ENCODE assay signal across 9 cellular contexts in genomic region chr1:46133946-46134345, GRCh38. TPM values are rescaled to one million over a fixed set of nuclear protein-coding genes. Genes with fewer than 3 reads are reported as not detected.
A peak's percentile ranks its signal among the peaks of the same experiment; 100 is the strongest.
DNase-seq lines count a peak whose midpoint lies in the region; ATAC-seq and TF ChIP-seq lines count a peak whose summit lies in the region.
"Had no signal": no experiment of that assay in that cellular context is flagged by ENCODE, and none has a peak within 500 bp of the region (broad histone marks: within the 10 kb centered on the region; RNA-seq: fewer than 3 reads in every experiment).

No MANE protein-coding gene starts in this region.

- intact Hi-C loops in Panc1 (cut with micrococcal nuclease; ENCODE audit: unreplicated experiment) = no loop called here

- TF ChIP-seq CTCF in Panc1 (IDR thresholded peaks at IDR 0.05) (no peak), hepatocyte (IDR thresholded peaks at IDR 0.05; ENCODE audit: poor library complexity) (no peak), thoracic aorta (IDR thresholded peaks at IDR 0.05) (no peak)

- peak overlapping the region; percentile 93 for H3K4me3 Mint-ChIP-seq in activated T-cell treated with anti-CD3 and anti-CD28 coated beads, Interleukin-2, amount 50 U/mL, for 4 hours

- DNase-seq in activated T-cell treated with anti-CD3 and anti-CD28 coated beads, Interleukin-2, amount 50 U/mL, for 4 hours = no peak
- DNase-seq in activated T-cell treated with anti-CD3 and anti-CD28 coated beads, Interleukin-2, amount 50 U/mL, for 48 hours = no peak
- DNase-seq in Panc1 (ENCODE audit: low read depth, low spot score) (no peak), hepatocyte (ENCODE audit: low spot score) (no peak), thoracic aorta (ENCODE audit: low spot score) (no peak), A172 (ENCODE audit: low spot score) (no peak), SKM-1 treated with dmso at 0.1 percent for 144 hours (lab: John Stamatoyannopoulos, UW; ENCODE audit: unreplicated experiment) (no peak)

- H3K4me2 ChIP-seq in hepatocyte = peak overlapping the region; percentile 79

- H4K20me1 ChIP-seq in hepatocyte (ENCODE audit: insufficient read depth, poor library complexity, severe bottlenecking) = no peaks in the 10 kb centered on the region

- no peaks in the 10 kb centered on the region for H3K9me3 Mint-ChIP-seq in activated T-cell treated with anti-CD3 and anti-CD28 coated beads, Interleukin-2, amount 50 U/mL, for 4 hours

- CTCF ChIA-PET in Panc1 (lab: Charles Lee) = no interaction called here

- H3K27ac ChIP-seq in Panc1 (ENCODE audit: low read length) (peak overlapping the region; percentile 98), hepatocyte (peak overlapping the region; percentile 80), thoracic aorta (peak overlapping the region; percentile 85 to 98)

- no peak for ATAC-seq in activated T-cell treated with anti-CD3 and anti-CD28 coated beads, Interleukin-2, amount 50 U/mL, for 4 hours
- ATAC-seq in Panc1 (no peak), thoracic aorta (ENCODE audit: insufficient number of reproducible peaks, low FRiP score, low read depth) (no peak), GM21423 (IDR thresholded peaks at IDR 0.05; ENCODE audit: unreplicated experiment) (no peak)

- H3K27me3 ChIP-seq in Panc1 (ENCODE audit: control insufficient read depth, insufficient read depth, low read length) = no peaks in the 10 kb centered on the region
- H3K27me3 ChIP-seq in hepatocyte = no peaks in the 10 kb centered on the region
- no peaks in the 10 kb centered on the region for H3K27me3 ChIP-seq in thoracic aorta (replicated peaks; ENCODE audit: insufficient read depth)

- H2AFZ ChIP-seq in hepatocyte = no peak overlapping the region

- H3K4me3 ChIP-seq in Panc1 (ENCODE audit: low read depth in 2 of 2, low read length in 2 of 2) = peak overlapping the region; percentile 96 to 99
- H3K4me3 ChIP-seq in hepatocyte = no peak overlapping the region
- H3K4me3 ChIP-seq in thoracic aorta = no peak overlapping the region

- POLR2A ChIA-PET in Panc1 (lab: Charles Lee) = no interaction called here

- peaks cover 21% of the 10 kb centered on the region for H3K4me1 ChIP-seq in Panc1 (ENCODE audit: control insufficient read depth, insufficient read depth, low read length)
- no peaks in the 10 kb centered on the region for H3K4me1 ChIP-seq in hepatocyte (ENCODE audit: insufficient read depth)
- peaks cover 8 to 46% of the 10 kb centered on the region in 2 donors for H3K4me1 ChIP-seq in thoracic aorta (ENCODE audit: control insufficient read depth in 1 of 2, low read depth in 2 of 2)

- in situ Hi-C loops in Panc1 (cut with HindIII; ENCODE audit: low pct_unique_long_range_greater_than_20kb, low sequenced_read_pairs) = no loop called here

- peaks cover 24% of the 10 kb centered on the region for H3K79me2 ChIP-seq in hepatocyte

- peaks cover 25% of the 10 kb centered on the region for H3K4me1 Mint-ChIP-seq in activated T-cell treated with anti-CD3 and anti-CD28 coated beads, Interleukin-2, amount 50 U/mL, for 4 hours (ENCODE audit: low read depth)

- no peaks in the 10 kb centered on the region for H3K9me2 ChIP-seq in hepatocyte (replicated peaks; ENCODE audit: insufficient read depth)

- H3K9me3 ChIP-seq in Panc1 (ENCODE audit: control insufficient read depth, insufficient read depth, low read depth, low read length) = no peaks in the 10 kb centered on the region
- no peaks in the 10 kb centered on the region for H3K9me3 ChIP-seq in hepatocyte (ENCODE audit: low read depth)
- H3K9me3 ChIP-seq in thoracic aorta = no peaks in the 10 kb centered on the region

- no TSS peak for BruUV-seq in Panc1 (replicated peaks; lab: Mats Ljungman, UMichigan)

- no peaks in the 10 kb centered on the region for H3K36me3 Mint-ChIP-seq in activated T-cell treated with anti-CD3 and anti-CD28 coated beads, Interleukin-2, amount 50 U/mL, for 4 hours (ENCODE audit: insufficient read depth)

- peaks cover 29% of the 10 kb centered on the region for H3K27me3 Mint-ChIP-seq in activated T-cell treated with anti-CD3 and anti-CD28 coated beads, Interleukin-2, amount 50 U/mL, for 4 hours (ENCODE audit: low read depth)

- WGBS in hepatocyte (ENCODE audit: low lambda C conversion rate, missing lambda C conversion rate) = 71% methylated on average over 2 of the region's 2 CpGs

- H3K36me3 ChIP-seq in Panc1 (ENCODE audit: control insufficient read depth, insufficient read depth, low read length) (no peaks in the 10 kb centered on the region), hepatocyte (replicated peaks; ENCODE audit: insufficient read depth, low read depth) (no peaks in the 10 kb centered on the region), thoracic aorta (no peaks in the 10 kb centered on the region)

RNA-seq across cellular contexts. Expression of gene PIK3R3, which starts 1.5 kb away (rescaled TPM):
- 1 to 10 TPM; 1.3 to 1.7 (median 1.6) TPM for total RNA-seq in activated T-cell treated with anti-CD3 and anti-CD28 coated beads, Interleukin-2, amount 50 U/mL, for 4 hours
- total RNA-seq in Panc1 (2021; ENCODE audit: unreplicated experiment) (36.3 TPM), hepatocyte (16.8 and 18.9 TPM in 2 replicates), thoracic aorta (10 to 100 TPM in 1 of 2 donors, 1 to 10 TPM in 1; 9.5 to 30.1 TPM)
- 11.3 TPM for polyA plus RNA-seq in Panc1 (2012; ENCODE audit: insufficient read length)
- polyA plus RNA-seq in hepatocyte = 8.4 and 9.9 TPM in 2 replicates
- 9.2 and 11.2 TPM in 2 replicates for total RNA-seq in A172 (2014; rRNA removed; shearing (Covaris generic))

RNA-seq across cellular contexts. Expression of gene TSPAN1, which starts 40.9 kb away (rescaled TPM):
- under 1 TPM; 0.23 to 0.37 (median 0.24) TPM for total RNA-seq in activated T-cell treated with anti-CD3 and anti-CD28 coated beads, Interleukin-2, amount 50 U/mL, for 4 hours
- total RNA-seq in Panc1 (2021; ENCODE audit: unreplicated experiment) = 26.1 TPM
- polyA plus RNA-seq in Panc1 (2012; ENCODE audit: insufficient read length) = 15.5 TPM
- total RNA-seq in hepatocyte = 32.1 and 33.4 TPM in 2 replicates
- 69.5 and 69.8 TPM in 2 replicates for polyA plus RNA-seq in hepatocyte
- 1 to 10 TPM; 3.1 to 7.0 TPM for total RNA-seq in thoracic aorta
- total RNA-seq in A172 (2014; rRNA removed; shearing (Covaris generic)) = 1.6 and 2.3 TPM in 2 replicates

RNA-seq across cellular contexts. Expression of gene P3R3URF, which starts 42.3 kb away (rescaled TPM):
- not detected for total RNA-seq in activated T-cell treated with anti-CD3 and anti-CD28 coated beads, Interleukin-2, amount 50 U/mL, for 4 hours
- total RNA-seq in Panc1 (2021; ENCODE audit: unreplicated experiment) (not detected), hepatocyte (not detected in 2 replicates), thoracic aorta (not detected)
- not detected for polyA plus RNA-seq in Panc1 (2012; ENCODE audit: insufficient read length)
- polyA plus RNA-seq in hepatocyte = not detected in 2 replicates
- not detected in 2 replicates for total RNA-seq in A172 (2014; rRNA removed; shearing (Covaris generic))
- total RNA-seq: liver had no signal
- polyA plus RNA-seq: liver had no signal

Comparison
In these comparisons a context has a peak if more than half of its experiments do, and no peak if none do; other contexts are left out.
1. H3K4me3 ChIP-seq: peak in Panc1 (2 of 2); none in hepatocyte (single experiment) and thoracic aorta (single experiment).
2. Peak in every context shown above with its lines, with median percentiles within 50 percentile points of each other: H3K27ac ChIP-seq.